Comparison of ENCODE assay signal across 1 cellular context in genomic region chr12:121391619-121392324, GRCh38.
A peak's percentile ranks its signal among the peaks of the same experiment; 100 is the strongest.
TF ChIP-seq lines count a peak whose summit lies in the region.

No MANE protein-coding gene starts in this region.

TF ChIP-seq in GM12878, 131 proteins besides CTCF, POLR2A, EP300 and RAD21 (continued from another document and continues in another):
- 0 out of 2 replicates have a peak, but pooled peaks have one; percentile 40 for TF ChIP-seq NFIC (IDR thresholded peaks at IDR 0.05; ENCODE audit: low read depth, low read length)
- no peak for TF ChIP-seq ZNF24 (IDR thresholded peaks at IDR 0.05)
- TF ChIP-seq PAX8 (IDR thresholded peaks at IDR 0.05) = no peak
- no peak for TF ChIP-seq MTA3 (IDR thresholded peaks at IDR 0.05; ENCODE audit: borderline replicate concordance, low read length)
- TF ChIP-seq IKZF1 (conservative IDR thresholded peaks at IDR 0.05) = 0 out of 2 replicates have a peak, but pooled peaks have one; percentile 29
- no peak for TF ChIP-seq CHD2 (IDR thresholded peaks at IDR 0.05; ENCODE audit: borderline replicate concordance, low read depth, low read length)
- TF ChIP-seq YBX1 (IDR thresholded peaks at IDR 0.05) = no peak
- TF ChIP-seq IRF4 (IDR thresholded peaks at IDR 0.05; ENCODE audit: low read depth, low read length) = 0 out of 2 replicates have a peak, but pooled peaks have one; percentile 37
- 0 out of 2 replicates have a peak, but pooled peaks have one; percentile 25 for TF ChIP-seq PML (IDR thresholded peaks at IDR 0.05; ENCODE audit: low read length)
- TF ChIP-seq SUPT20H (IDR thresholded peaks at IDR 0.05; ENCODE audit: borderline replicate concordance, control insufficient read depth, low read depth, low read length) = no peak
- peak in 1 of 2 experiments; percentile 42; a peak in 1 of 4 replicates for TF ChIP-seq BHLHE40 (IDR thresholded peaks at IDR 0.05; ENCODE audit: borderline replicate concordance in 1 of 2, low read depth in 2 of 2, low read length in 1 of 2)
- TF ChIP-seq SPI1 (IDR thresholded peaks at IDR 0.05; ENCODE audit: borderline replicate concordance, insufficient read depth, low read depth, low read length) = no peak
- no peak for TF ChIP-seq CBX5 (IDR thresholded peaks at IDR 0.05; ENCODE audit: low read depth)
- no peak for TF ChIP-seq TBL1XR1 (IDR thresholded peaks at IDR 0.05; ENCODE audit: low read depth, low read length)
- no peak for TF ChIP-seq LARP7 (IDR thresholded peaks at IDR 0.05)
- no peak for TF ChIP-seq ZBTB33 (IDR thresholded peaks at IDR 0.05)
- no peak for TF ChIP-seq ESRRA (IDR thresholded peaks at IDR 0.05; ENCODE audit: low read length)
- TF ChIP-seq ASH2L (IDR thresholded peaks at IDR 0.05; ENCODE audit: borderline replicate concordance, low read depth) = no peak
- no peak for TF ChIP-seq MYC (IDR thresholded peaks at IDR 0.05; ENCODE audit: insufficient read depth, insufficient read length, insufficient replicate concordance, low read length, severe bottlenecking)
- no peak for TF ChIP-seq ZBTB4 (CRISPR knock-in tag; IDR thresholded peaks at IDR 0.05)
- peak; percentile 47; the same call in 1 of the 2 replicates for TF ChIP-seq ZNF217 (IDR thresholded peaks at IDR 0.05)
- no peak for TF ChIP-seq KAT2A (conservative IDR thresholded peaks at IDR 0.05; ENCODE audit: control insufficient read depth, low read depth, low read length)
- TF ChIP-seq BRCA1 (IDR thresholded peaks at IDR 0.05; ENCODE audit: low read depth, low read length) = no peak
- no peak for TF ChIP-seq IKZF2 (IDR thresholded peaks at IDR 0.05)
- TF ChIP-seq BCL3 (IDR thresholded peaks at IDR 0.05; ENCODE audit: borderline replicate concordance, insufficient read depth, low read depth, low read length, poor library complexity, severe bottlenecking) = no peak
- TF ChIP-seq RUNX3 (IDR thresholded peaks at IDR 0.05; ENCODE audit: low read length) = peak; percentile 81
- no peak for TF ChIP-seq ELK1 (IDR thresholded peaks at IDR 0.05; ENCODE audit: low read depth, low read length)
- TF ChIP-seq EED (IDR thresholded peaks at IDR 0.05; ENCODE audit: low read depth) = 0 out of 2 replicates have a peak, but pooled peaks have one; percentile 36
- TF ChIP-seq YY1 (IDR thresholded peaks at IDR 0.05; ENCODE audit: low read depth, low read length) = peak; percentile 31; the same call in 1 of the 2 replicates
- TF ChIP-seq CHD1 (IDR thresholded peaks at IDR 0.05; ENCODE audit: low read depth, low read length) = no peak
- no peak for TF ChIP-seq TARDBP (IDR thresholded peaks at IDR 0.05; ENCODE audit: borderline replicate concordance)
- no peak; the same call in 1 of the 2 replicates for TF ChIP-seq CREM (IDR thresholded peaks at IDR 0.05; ENCODE audit: low read depth)
- TF ChIP-seq, protein P1, sequence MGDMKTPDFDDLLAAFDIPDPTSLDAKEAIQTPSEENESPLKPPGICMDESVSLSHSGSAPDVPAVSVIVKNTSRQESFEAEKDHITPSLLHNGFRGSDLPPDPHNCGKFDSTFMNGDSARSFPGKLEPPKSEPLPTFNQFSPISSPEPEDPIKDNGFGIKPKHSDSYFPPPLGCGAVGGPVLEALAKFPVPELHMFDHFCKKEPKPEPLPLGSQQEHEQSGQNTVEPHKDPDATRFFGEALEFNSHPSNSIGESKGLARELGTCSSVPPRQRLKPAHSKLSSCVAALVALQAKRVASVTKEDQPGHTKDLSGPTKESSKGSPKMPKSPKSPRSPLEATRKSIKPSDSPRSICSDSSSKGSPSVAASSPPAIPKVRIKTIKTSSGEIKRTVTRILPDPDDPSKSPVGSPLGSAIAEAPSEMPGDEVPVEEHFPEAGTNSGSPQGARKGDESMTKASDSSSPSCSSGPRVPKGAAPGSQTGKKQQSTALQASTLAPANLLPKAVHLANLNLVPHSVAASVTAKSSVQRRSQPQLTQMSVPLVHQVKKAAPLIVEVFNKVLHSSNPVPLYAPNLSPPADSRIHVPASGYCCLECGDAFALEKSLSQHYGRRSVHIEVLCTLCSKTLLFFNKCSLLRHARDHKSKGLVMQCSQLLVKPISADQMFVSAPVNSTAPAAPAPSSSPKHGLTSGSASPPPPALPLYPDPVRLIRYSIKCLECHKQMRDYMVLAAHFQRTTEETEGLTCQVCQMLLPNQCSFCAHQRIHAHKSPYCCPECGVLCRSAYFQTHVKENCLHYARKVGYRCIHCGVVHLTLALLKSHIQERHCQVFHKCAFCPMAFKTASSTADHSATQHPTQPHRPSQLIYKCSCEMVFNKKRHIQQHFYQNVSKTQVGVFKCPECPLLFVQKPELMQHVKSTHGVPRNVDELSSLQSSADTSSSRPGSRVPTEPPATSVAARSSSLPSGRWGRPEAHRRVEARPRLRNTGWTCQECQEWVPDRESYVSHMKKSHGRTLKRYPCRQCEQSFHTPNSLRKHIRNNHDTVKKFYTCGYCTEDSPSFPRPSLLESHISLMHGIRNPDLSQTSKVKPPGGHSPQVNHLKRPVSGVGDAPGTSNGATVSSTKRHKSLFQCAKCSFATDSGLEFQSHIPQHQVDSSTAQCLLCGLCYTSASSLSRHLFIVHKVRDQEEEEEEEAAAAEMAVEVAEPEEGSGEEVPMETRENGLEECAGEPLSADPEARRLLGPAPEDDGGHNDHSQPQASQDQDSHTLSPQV (IDR thresholded peaks at IDR 0.05) = no peak
- TF ChIP-seq PRDM15 (CRISPR knock-in tag; IDR thresholded peaks at IDR 0.05) = no peak
- 0 out of 2 replicates have a peak, but pooled peaks have one; percentile 39 for TF ChIP-seq GABPA (IDR thresholded peaks at IDR 0.05; ENCODE audit: low read depth)
- TF ChIP-seq, protein P2, sequence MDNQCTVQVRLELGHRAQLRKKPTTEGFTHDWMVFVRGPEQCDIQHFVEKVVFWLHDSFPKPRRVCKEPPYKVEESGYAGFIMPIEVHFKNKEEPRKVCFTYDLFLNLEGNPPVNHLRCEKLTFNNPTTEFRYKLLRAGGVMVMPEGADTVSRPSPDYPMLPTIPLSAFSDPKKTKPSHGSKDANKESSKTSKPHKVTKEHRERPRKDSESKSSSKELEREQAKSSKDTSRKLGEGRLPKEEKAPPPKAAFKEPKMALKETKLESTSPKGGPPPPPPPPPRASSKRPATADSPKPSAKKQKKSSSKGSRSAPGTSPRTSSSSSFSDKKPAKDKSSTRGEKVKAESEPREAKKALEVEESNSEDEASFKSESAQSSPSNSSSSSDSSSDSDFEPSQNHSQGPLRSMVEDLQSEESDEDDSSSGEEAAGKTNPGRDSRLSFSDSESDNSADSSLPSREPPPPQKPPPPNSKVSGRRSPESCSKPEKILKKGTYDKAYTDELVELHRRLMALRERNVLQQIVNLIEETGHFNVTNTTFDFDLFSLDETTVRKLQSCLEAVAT (IDR thresholded peaks at IDR 0.05) = 0 out of 2 replicates have a peak, but pooled peaks have one; percentile 50
- TF ChIP-seq TCF7 (IDR thresholded peaks at IDR 0.05; ENCODE audit: borderline replicate concordance) = no peak
- TF ChIP-seq RFX5 (IDR thresholded peaks at IDR 0.05; ENCODE audit: low read depth, low read length) = no peak
- no peak for TF ChIP-seq FOXK2 (IDR thresholded peaks at IDR 0.05)
- TF ChIP-seq CEBPB (IDR thresholded peaks at IDR 0.05; ENCODE audit: borderline replicate concordance in 1 of 2, low read depth in 2 of 2, low read length in 2 of 2) = no peak
- no peak for TF ChIP-seq ZNF384 (IDR thresholded peaks at IDR 0.05; ENCODE audit: borderline replicate concordance, low read depth, low read length)
- TF ChIP-seq USF2 (IDR thresholded peaks at IDR 0.05; ENCODE audit: borderline replicate concordance, low read depth, low read length) = no peak
- TF ChIP-seq STAT3 (IDR thresholded peaks at IDR 0.05; ENCODE audit: low read depth, low read length) = no peak
- TF ChIP-seq, protein P3, sequence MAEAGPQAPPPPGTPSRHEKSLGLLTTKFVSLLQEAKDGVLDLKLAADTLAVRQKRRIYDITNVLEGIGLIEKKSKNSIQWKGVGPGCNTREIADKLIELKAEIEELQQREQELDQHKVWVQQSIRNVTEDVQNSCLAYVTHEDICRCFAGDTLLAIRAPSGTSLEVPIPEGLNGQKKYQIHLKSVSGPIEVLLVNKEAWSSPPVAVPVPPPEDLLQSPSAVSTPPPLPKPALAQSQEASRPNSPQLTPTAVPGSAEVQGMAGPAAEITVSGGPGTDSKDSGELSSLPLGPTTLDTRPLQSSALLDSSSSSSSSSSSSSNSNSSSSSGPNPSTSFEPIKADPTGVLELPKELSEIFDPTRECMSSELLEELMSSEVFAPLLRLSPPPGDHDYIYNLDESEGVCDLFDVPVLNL (IDR thresholded peaks at IDR 0.05; ENCODE audit: low read depth, low read length) = no peak
- no peak for TF ChIP-seq SREBF1 (IDR thresholded peaks at IDR 0.05; ENCODE audit: low read length)
